ENCODE assay signal across 10 cellular contexts in the genomic region with DNA sequence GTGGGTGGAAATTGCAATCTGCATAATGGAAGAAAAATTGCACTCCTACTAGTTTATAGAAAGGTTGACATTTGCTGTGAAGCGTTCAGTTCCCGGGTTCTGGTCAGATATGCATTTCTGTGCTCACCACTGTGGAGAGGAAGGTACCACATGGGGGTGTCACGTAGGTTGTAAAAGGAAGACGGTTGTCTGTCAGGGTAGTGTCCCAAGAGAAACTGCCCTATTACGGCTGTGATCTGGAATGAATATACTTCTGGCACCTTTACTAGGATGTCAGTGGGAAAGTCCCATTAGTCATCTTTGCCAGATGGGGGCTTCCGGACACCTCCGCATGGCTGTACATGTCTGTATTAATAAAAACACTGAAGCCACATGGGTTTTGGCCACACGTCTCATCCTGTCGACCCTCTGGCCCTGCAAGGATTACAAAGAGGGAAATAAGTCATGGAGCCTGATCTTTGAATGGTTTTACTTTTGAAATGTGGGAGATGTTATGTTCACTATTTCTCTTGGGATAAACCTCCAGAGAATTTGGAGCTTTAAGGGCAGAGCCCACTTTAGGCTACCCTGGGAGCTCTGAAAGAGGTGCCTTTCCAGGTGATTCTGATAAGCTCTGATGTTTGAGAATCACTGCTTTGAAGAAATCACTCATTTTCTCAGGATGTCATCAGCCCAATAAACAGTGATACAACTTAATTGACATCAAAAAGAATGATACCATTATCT.
DNase-seq lines count a peak whose midpoint lies in the region; ATAC-seq, FAIRE-seq and TF ChIP-seq lines count a peak whose summit lies in the region.
"Had no signal": no experiment of that assay in that cellular context is flagged by ENCODE, and none has a peak within 500 bp of the region (broad histone marks: within the 10 kb centered on the region; RNA-seq: fewer than 3 reads in every experiment).

No MANE protein-coding gene starts in this region.

- H2BK12ac ChIP-seq in neuronal stem cell (ENCODE audit: low read length), result no peak overlapping the region

- no peak overlapping the region for H3K9ac ChIP-seq in neuronal stem cell (ENCODE audit: low read depth, low read length, poor library complexity)
- H3K9ac ChIP-seq: BLaER1 had no signal

- no peaks in the 10 kb centered on the region for H3K27me3 ChIP-seq in neuronal stem cell (ENCODE audit: control insufficient read depth in 3 of 3, insufficient read depth in 3 of 3, low read depth in 1 of 3, low read length in 3 of 3)
- H3K27me3 ChIP-seq: BLaER1, neutrophil had no signal

- H2BK120ac ChIP-seq in neuronal stem cell (ENCODE audit: low read depth, low read length), result no peak overlapping the region

- H3K27ac ChIP-seq in neuronal stem cell (replicated peaks; ENCODE audit: low read length), result no peak overlapping the region
- H3K27ac ChIP-seq: BLaER1, neutrophil had no signal

- DNase-seq in A172 (ENCODE audit: low spot score), result peak; percentile 35
- DNase-seq in stimulated activated CD4-positive, alpha-beta T cell treated with anti-CD3 and anti-CD28 coated beads, TNF-alpha, amount 100 ng/mL, for 24 hours (ENCODE audit: low read depth in 3 of 3), result peak; percentile 48 to 64 (median 59)
- no peak for DNase-seq in neuronal stem cell (ENCODE audit: low spot score)
- DNase-seq in H54 (ENCODE audit: insufficient read length, low spot score), result no peak
- DNase-seq in NCI-H128 (lab: John Stamatoyannopoulos, UW; ENCODE audit: unreplicated experiment), result no peak

- peak overlapping the region; percentile 66 for H3K4me3 Mint-ChIP-seq in activated naive CD4-positive, alpha-beta T cell treated with anti-CD3 and anti-CD28 coated beads, Interleukin-2, amount 50 U/mL, for 24 hours

- no peak overlapping the region for H4K91ac ChIP-seq in neuronal stem cell (ENCODE audit: low read depth, low read length, poor library complexity)

- H3K27ac Mint-ChIP-seq in activated naive CD4-positive, alpha-beta T cell treated with anti-CD3 and anti-CD28 coated beads, Interleukin-2, amount 50 U/mL, for 24 hours, result peak overlapping the region; percentile 98

- no CpG with 5 or more reads among the region's 9 CpGs for WGBS in neuronal stem cell (ENCODE audit: extremely low coverage in 2 of 2, insufficient read length in 2 of 2, insufficient replicate concordance in 1 of 2), 2 donors

- H3K4me1 Mint-ChIP-seq in activated naive CD4-positive, alpha-beta T cell treated with anti-CD3 and anti-CD28 coated beads, Interleukin-2, amount 50 U/mL, for 24 hours, result peaks cover 29% of the 10 kb centered on the region

- H2BK5ac ChIP-seq in neuronal stem cell (ENCODE audit: low read length), result no peak overlapping the region

- no peaks in the 10 kb centered on the region for H3K79me1 ChIP-seq in neuronal stem cell (ENCODE audit: low read depth, low read length)

- no peak for TF ChIP-seq POLR2A in H54 (IDR thresholded peaks at IDR 0.05; ENCODE audit: low read depth, low read length)

- no peaks in the 10 kb centered on the region for H3K9me3 Mint-ChIP-seq in activated naive CD4-positive, alpha-beta T cell treated with anti-CD3 and anti-CD28 coated beads, Interleukin-2, amount 50 U/mL, for 24 hours

- no peak for FAIRE-seq in H54 (lab: Jason Lieb, UNC)

- no peak overlapping the region for H4K8ac ChIP-seq in neuronal stem cell (ENCODE audit: low read depth, low read length)

- H3K4me3 ChIP-seq in neuronal stem cell (ENCODE audit: low read length in 2 of 2), result no peak overlapping the region
- H3K4me3 ChIP-seq: BLaER1 had no signal

- H2AFZ ChIP-seq in neuronal stem cell (ENCODE audit: low read length), result no peak overlapping the region

- no peak overlapping the region for H3K14ac ChIP-seq in neuronal stem cell (ENCODE audit: low read length)

- no peak overlapping the region for H3K4me2 ChIP-seq in neuronal stem cell (ENCODE audit: insufficient read depth, low read length, poor library complexity, severe bottlenecking)
- H3K4me2 ChIP-seq: BLaER1 had no signal

- no peak overlapping the region for H3K18ac ChIP-seq in neuronal stem cell (ENCODE audit: low read length)

- no peaks in the 10 kb centered on the region for H3K4me1 ChIP-seq in neuronal stem cell (ENCODE audit: control insufficient read depth in 2 of 2, insufficient read depth in 1 of 2, low read depth in 1 of 2, low read length in 2 of 2)
- H3K4me1 ChIP-seq: BLaER1 had no signal

- no peak overlapping the region for H2AK5ac ChIP-seq in neuronal stem cell (ENCODE audit: low read depth, low read length)

- H3K9me3 ChIP-seq in neuronal stem cell (replicated peaks in 1 of 2; ENCODE audit: control insufficient read depth in 2 of 2, insufficient read depth in 1 of 2, low read depth in 1 of 2, low read length in 2 of 2), result no peaks in the 10 kb centered on the region
- H3K9me3 ChIP-seq: BLaER1, neutrophil had no signal

- H2BK15ac ChIP-seq in neuronal stem cell (ENCODE audit: low read length), result no peak overlapping the region

- H3K27me3 Mint-ChIP-seq in activated naive CD4-positive, alpha-beta T cell treated with anti-CD3 and anti-CD28 coated beads, Interleukin-2, amount 50 U/mL, for 24 hours, result no peaks in the 10 kb centered on the region

- H3K36me3 ChIP-seq in neuronal stem cell (replicated peaks in 1 of 2; ENCODE audit: control insufficient read depth in 2 of 2, insufficient read depth in 2 of 2, low read length in 2 of 2), result no peaks in the 10 kb centered on the region
- H3K36me3 ChIP-seq: BLaER1, neutrophil had no signal

- H3K23ac ChIP-seq in neuronal stem cell (ENCODE audit: low read depth, low read length, poor library complexity), result no peak overlapping the region

- peak; percentile 73 for ATAC-seq in GM19452 (IDR thresholded peaks at IDR 0.05; ENCODE audit: unreplicated experiment)
- ATAC-seq in HG03442 (IDR thresholded peaks at IDR 0.05; ENCODE audit: unreplicated experiment), result peak; percentile 74

- no peak overlapping the region for H3K4ac ChIP-seq in neuronal stem cell (ENCODE audit: low read length)

- H3K36me3 Mint-ChIP-seq in activated naive CD4-positive, alpha-beta T cell treated with anti-CD3 and anti-CD28 coated beads, Interleukin-2, amount 50 U/mL, for 24 hours, result no peaks in the 10 kb centered on the region

Comparison
In these comparisons a context has a peak if more than half of its experiments do, and no peak if none do; other contexts are left out.
1. DNase-seq: peak in A172 (single experiment) and stimulated activated CD4-positive, alpha-beta T cell treated with anti-CD3 and anti-CD28 coated beads, TNF-alpha, amount 100 ng/mL, for 24 hours (3 of 3); none in neuronal stem cell (single experiment), H54 (single experiment) and NCI-H128 (single experiment).